In the genomic region with DNA sequence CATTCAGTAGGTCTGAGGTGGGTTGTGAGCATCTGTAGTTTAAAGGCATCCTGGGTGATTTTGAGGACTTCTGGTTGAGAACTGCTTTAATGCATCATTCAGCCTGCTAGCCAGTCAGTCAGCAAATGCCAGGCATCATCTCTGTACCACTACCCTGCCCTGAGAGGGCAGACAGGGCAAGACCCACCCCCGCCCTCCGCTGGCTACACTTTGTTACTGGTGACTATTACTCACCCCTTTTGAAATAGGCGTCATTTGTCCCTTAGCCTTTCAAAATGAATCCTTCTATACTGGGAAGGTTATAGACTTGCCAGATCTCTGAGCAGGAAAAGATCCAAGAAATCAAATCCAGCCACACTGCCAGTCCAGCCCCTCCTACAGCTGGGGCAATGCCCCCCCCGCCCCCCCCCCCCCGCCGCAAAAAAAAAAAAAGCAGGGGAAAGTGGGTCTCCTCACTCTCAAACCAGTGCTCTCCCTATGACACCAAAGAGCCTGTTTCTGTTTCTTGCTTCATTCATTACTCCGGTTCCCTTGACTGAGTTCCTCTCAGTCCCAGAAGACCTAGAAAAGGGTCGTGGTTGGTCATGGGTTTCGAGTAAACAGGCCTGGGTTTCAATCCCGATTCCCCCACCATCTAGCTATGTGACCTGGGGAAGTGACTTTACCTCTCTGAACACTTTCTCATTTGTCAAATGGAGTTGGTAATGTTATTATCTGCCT, we compare ENCODE assay signal across 10 cellular contexts. TPM values are rescaled to one million over a fixed set of nuclear protein-coding genes. Genes with fewer than 3 reads are reported as not detected.
DNase-seq lines count a peak whose midpoint lies in the region; ATAC-seq, FAIRE-seq and TF ChIP-seq lines count a peak whose summit lies in the region.
"Had no signal": no experiment of that assay in that cellular context is flagged by ENCODE, and none has a peak within 500 bp of the region (broad histone marks: within the 10 kb centered on the region; RNA-seq: fewer than 3 reads in every experiment).

No MANE protein-coding gene starts in this region.

- no peak for TF ChIP-seq POLR2A in vagina (IDR thresholded peaks at IDR 0.05)

- H3K4me1 ChIP-seq in RWPE2 (ENCODE audit: insufficient read depth, poor library complexity, severe bottlenecking), result no peaks in the 10 kb centered on the region
- peaks cover 66% of the 10 kb centered on the region for H3K4me1 ChIP-seq in vagina

- H3K4me3 ChIP-seq in RWPE2 (ENCODE audit: severe bottlenecking), result no peak overlapping the region
- no peak overlapping the region for H3K4me3 ChIP-seq in vagina
- H3K4me3 ChIP-seq: transverse colon had no signal

- H3K9me3 ChIP-seq in RWPE2 (ENCODE audit: severe bottlenecking), result peaks cover 3% of the 10 kb centered on the region
- no peaks in the 10 kb centered on the region for H3K9me3 ChIP-seq in vagina
- H3K9me3 ChIP-seq: SK-N-SH, transverse colon had no signal

- DNase-seq in stimulated activated naive CD8-positive, alpha-beta T cell treated with anti-CD3 and anti-CD28 coated beads, Interleukin-15, Interleukin-2, amounts not matched to agents 100 U/mL and 50 U/mL, for 24 hours, result no peak
- no peak for DNase-seq in stimulated activated naive CD8-positive, alpha-beta T cell treated with anti-CD3 and anti-CD28 coated beads, Interleukin-15, amount 100 ng/mL, for 72 hours
- DNase-seq in RWPE2 (ENCODE audit: low spot score), result no peak
- peak; percentile 29 for DNase-seq in iris pigment epithelial cell (ENCODE audit: low read depth)
- DNase-seq in vagina (ENCODE audit: extremely low spot score in 2 of 2), result no peak
- no peak for DNase-seq in HTR-8/SVneo (ENCODE audit: insufficient read length, low spot score)
- DNase-seq in stimulated activated CD4-positive, alpha-beta T cell treated with anti-CD3 and anti-CD28 coated beads, Interleukin-4, amount 100 ng/mL, for 1 hour, result no peak
- no peak for DNase-seq in D721Med (ENCODE audit: insufficient read length, low spot score)
- DNase-seq: SK-N-SH, transverse colon had no signal

- peaks cover 49% of the 10 kb centered on the region for H3K4me1 Mint-ChIP-seq in stimulated activated naive CD8-positive, alpha-beta T cell treated with anti-CD3 and anti-CD28 coated beads, Interleukin-15, amount 100 ng/mL, for 72 hours

- H3K27ac ChIP-seq in RWPE2 (ENCODE audit: poor library complexity, severe bottlenecking), result no peak overlapping the region
- peak overlapping the region; percentile 68 for H3K27ac ChIP-seq in vagina

- peaks cover 13% of the 10 kb centered on the region for H3K36me3 ChIP-seq in RWPE2 (ENCODE audit: low read depth)
- peaks cover 0 to 9% of the 10 kb centered on the region in 2 donors for H3K36me3 ChIP-seq in vagina
- H3K36me3 ChIP-seq: transverse colon had no signal

- no peak for FAIRE-seq in HTR-8/SVneo (lab: Jason Lieb, UNC)
- no peak for FAIRE-seq in D721Med (lab: Jason Lieb, UNC)

- H3K4me3 Mint-ChIP-seq in stimulated activated naive CD8-positive, alpha-beta T cell treated with anti-CD3 and anti-CD28 coated beads, Interleukin-15, amount 100 ng/mL, for 72 hours, result no peak overlapping the region

- peak; percentile 38 for ATAC-seq in stimulated activated naive CD8-positive, alpha-beta T cell treated with anti-CD3 and anti-CD28 coated beads, Interleukin-15, Interleukin-2, amounts not matched to agents 100 U/mL and 50 U/mL, for 24 hours
- no peak for ATAC-seq in stimulated activated naive CD8-positive, alpha-beta T cell treated with anti-CD3 and anti-CD28 coated beads, Interleukin-15, amount 100 ng/mL, for 72 hours
- peak; percentile 30; the same call in 1 of the 3 replicates for ATAC-seq in RWPE2 (ENCODE audit: low read depth)

- no peaks in the 10 kb centered on the region for H3K9me3 Mint-ChIP-seq in stimulated activated naive CD8-positive, alpha-beta T cell treated with anti-CD3 and anti-CD28 coated beads, Interleukin-15, amount 100 ng/mL, for 72 hours

- TF ChIP-seq CTCF in RWPE2 (IDR thresholded peaks at IDR 0.05; ENCODE audit: poor library complexity, severe bottlenecking) (no peak), vagina (IDR thresholded peaks at IDR 0.05) (no peak), D721Med (IDR thresholded peaks at IDR 0.05; ENCODE audit: insufficient read depth, missing control alignments) (no peak)

- H3K27me3 Mint-ChIP-seq in stimulated activated naive CD8-positive, alpha-beta T cell treated with anti-CD3 and anti-CD28 coated beads, Interleukin-15, amount 100 ng/mL, for 72 hours, result no peaks in the 10 kb centered on the region

- intact Hi-C loops in vagina (cut with DNase I), result no loop called here

- no peaks in the 10 kb centered on the region for H3K27me3 ChIP-seq in RWPE2 (ENCODE audit: insufficient read depth, poor library complexity, severe bottlenecking)
- no peaks in the 10 kb centered on the region for H3K27me3 ChIP-seq in vagina
- H3K27me3 ChIP-seq: transverse colon had no signal

- no peak overlapping the region for H3K27ac Mint-ChIP-seq in stimulated activated naive CD8-positive, alpha-beta T cell treated with anti-CD3 and anti-CD28 coated beads, Interleukin-15, amount 100 ng/mL, for 72 hours

RNA-seq across cellular contexts. Expression of a gene that starts 4.4 kb away (rescaled TPM):
- total RNA-seq in vagina, result 39.0 TPM

RNA-seq across cellular contexts. Expression of a gene that starts 15.3 kb away (rescaled TPM):
- total RNA-seq in vagina, result 55.7 TPM

RNA-seq across cellular contexts. Expression of a gene that starts 54.9 kb away (rescaled TPM):
- total RNA-seq in vagina, result 1.5 TPM
